ENCODE assay signal across 8 cellular contexts in genomic region chr14:67500981-67501380, GRCh38. TPM values are rescaled to one million over a fixed set of nuclear protein-coding genes. Genes with fewer than 3 reads are reported as not detected.
"Had no signal": no experiment of that assay in that cellular context is flagged by ENCODE, and none has a peak within 500 bp of the region (broad histone marks: within the 10 kb centered on the region; RNA-seq: fewer than 3 reads in every experiment).

No MANE protein-coding gene starts in this region.

- FAIRE-seq: H1, H54, K562 had no signal

- DNase-seq: H9, HCEC 1CT, IMR-90 had no signal

- H3K4me2 ChIP-seq: GM23338 had no signal

- H3K4me3 ChIP-seq: GM23338, K562 had no signal

- H2AFZ ChIP-seq: GM23338 had no signal

- H3K4me3 Mint-ChIP-seq: GM23338, H9 had no signal

- H3K9me3 Mint-ChIP-seq: GM23338, H9 had no signal

- H3K27ac Mint-ChIP-seq: GM23338, H9 had no signal

- ATAC-seq: GM23338, K562 had no signal

- H3K27ac ChIP-seq: HL-60 had no signal

- H3K4me1 Mint-ChIP-seq: GM23338, H9 had no signal

RNA-seq across cellular contexts. Expression of gene TMEM229B, which starts 12.5 kb away (rescaled TPM):
- total RNA-seq: K562 had no signal
- polyA plus RNA-seq: IMR-90, K562 had no signal
